ENCODE assay signal across 8 cellular contexts in genomic region chr11:134768463-134768862, GRCh38.
"Had no signal": no experiment of that assay in that cellular context is flagged by ENCODE, and none has a peak within 500 bp of the region (broad histone marks: within the 10 kb centered on the region; RNA-seq: fewer than 3 reads in every experiment).

No MANE protein-coding gene starts in this region.

- ATAC-seq: GM12878 had no signal

- H3K4me3 ChIP-seq: GM12878 had no signal

- DNase-seq: GDM1, GF-D8 had no signal

- FAIRE-seq: G401.6, GM12878, GM12891, GM12892, GM18507, GM19239 had no signal
